Comparison of ENCODE assay signal across 37 cellular contexts in genomic region chr7:107773027-107773426, GRCh38. TPM values are rescaled to one million over a fixed set of nuclear protein-coding genes. Genes with fewer than 3 reads are reported as not detected.
"Had no signal": no experiment of that assay in that cellular context is flagged by ENCODE, and none has a peak within 500 bp of the region (broad histone marks: within the 10 kb centered on the region; RNA-seq: fewer than 3 reads in every experiment).

No MANE protein-coding gene starts in this region.

- ATAC-seq: activated CD8-positive, alpha-beta memory T cell treated with anti-CD3 and anti-CD28 coated beads, Interleukin-2, amount 10 ng/mL, durations not matched to agents 7 days and 5 days; Panc1 had no signal

- H3K27me3 Mint-ChIP-seq: activated B cell treated with CpG ODN at 0.5 μM for 24 hours; activated CD4-positive, alpha-beta memory T cell treated with anti-CD3 and anti-CD28 coated beads, Interleukin-2, amount 10 ng/mL, durations not matched to agents 7 days and 5 days; activated CD8-positive, alpha-beta memory T cell treated with anti-CD3 and anti-CD28 coated beads, Interleukin-2, amount 10 ng/mL, durations not matched to agents 7 days and 5 days; activated naive CD8-positive, alpha-beta T cell treated with anti-CD3 and anti-CD28 coated beads, Interleukin-2, amount 10 ng/mL, durations not matched to agents 7 days and 5 days; central memory CD8-positive, alpha-beta T cell had no signal

- DNase-seq: activated B cell treated with CpG ODN at 0.5 μM for 24 hours; activated CD4-positive, alpha-beta memory T cell treated with anti-CD3 and anti-CD28 coated beads, Interleukin-2, amount 10 ng/mL, durations not matched to agents 7 days and 5 days; activated CD4-positive, alpha-beta T cell treated with anti-CD3 and anti-CD28 coated beads for 4 hours; activated CD4-positive, alpha-beta T cell treated with anti-CD3 and anti-CD28 coated beads, Interleukin-2, amount 50 U/mL, for 1 hour; activated CD4-positive, CD25-positive, alpha-beta regulatory T cell treated with anti-CD3 and anti-CD28 coated beads, Interleukin-2, amount 50 U/mL, for 72 hours; activated CD8-positive, alpha-beta memory T cell treated with anti-CD3 and anti-CD28 coated beads for 24 hours; activated CD8-positive, alpha-beta memory T cell treated with anti-CD3 and anti-CD28 coated beads, Interleukin-2, amount 10 ng/mL, durations not matched to agents 7 days and 5 days; activated CD8-positive, alpha-beta memory T cell treated with anti-CD3 and anti-CD28 coated beads, Interleukin-2, amount 50 U/mL, for 48 hours; activated effector memory CD4-positive, alpha-beta T cell treated with Interleukin-2 at 50 U/mL for 16 hours; activated naive CD4-positive, alpha-beta T cell treated with anti-CD3 and anti-CD28 coated beads, Interleukin-2, amount 10 ng/mL, durations not matched to agents 7 days and 5 days; activated naive CD8-positive, alpha-beta T cell treated with anti-CD3 and anti-CD28 coated beads, Interleukin-2, amount 10 ng/mL, durations not matched to agents 7 days and 5 days; activated T-cell treated with anti-CD3 and anti-CD28 coated beads, Interleukin-2, amount 50 U/mL, for 48 hours; amygdala; MM.1S; MV-4-11; NCI-H146; NCI-H187; NCI-H2029 treated with DMSO at 0.1 percent for 48 hours; NCI-H2107; NCI-H226; NCI-H446 treated with DMSO at 0.1 percent for 48 hours; NCI-H524; SHP77; SJCRH30; SW 1271; T-helper 1 cell; T-helper 2 cell; T-helper 9 cell had no signal

- H3K27ac ChIP-seq: ascending aorta, cardiac muscle cell, KMS-11, SJCRH30, VCaP had no signal

- H3K4me1 Mint-ChIP-seq: activated B cell treated with CpG ODN at 0.5 μM for 24 hours; activated naive CD4-positive, alpha-beta T cell treated with anti-CD3 and anti-CD28 coated beads, Interleukin-2, amount 10 ng/mL, durations not matched to agents 7 days and 5 days; activated naive CD8-positive, alpha-beta T cell treated with anti-CD3 and anti-CD28 coated beads, Interleukin-2, amount 10 ng/mL, durations not matched to agents 7 days and 5 days; central memory CD8-positive, alpha-beta T cell had no signal

- H3K4me1 ChIP-seq: ascending aorta, SJCRH30 had no signal

- H3K9me3 ChIP-seq: ascending aorta, SJCRH30 had no signal

- H3K9ac ChIP-seq: KMS-11 had no signal

- H3K27ac Mint-ChIP-seq: activated B cell treated with CpG ODN at 0.5 μM for 24 hours; activated CD4-positive, alpha-beta memory T cell treated with anti-CD3 and anti-CD28 coated beads, Interleukin-2, amount 10 ng/mL, durations not matched to agents 7 days and 5 days; activated CD8-positive, alpha-beta memory T cell treated with anti-CD3 and anti-CD28 coated beads, Interleukin-2, amount 10 ng/mL, durations not matched to agents 7 days and 5 days; activated naive CD4-positive, alpha-beta T cell treated with anti-CD3 and anti-CD28 coated beads, Interleukin-2, amount 10 ng/mL, durations not matched to agents 7 days and 5 days; activated naive CD8-positive, alpha-beta T cell treated with anti-CD3 and anti-CD28 coated beads, Interleukin-2, amount 10 ng/mL, durations not matched to agents 7 days and 5 days had no signal

- H3K27me3 ChIP-seq: ascending aorta, cardiac muscle cell, SJCRH30 had no signal

- H3K9me3 Mint-ChIP-seq: activated B cell treated with CpG ODN at 0.5 μM for 24 hours; activated CD4-positive, alpha-beta memory T cell treated with anti-CD3 and anti-CD28 coated beads, Interleukin-2, amount 10 ng/mL, durations not matched to agents 7 days and 5 days; activated naive CD4-positive, alpha-beta T cell treated with anti-CD3 and anti-CD28 coated beads, Interleukin-2, amount 10 ng/mL, durations not matched to agents 7 days and 5 days; activated naive CD8-positive, alpha-beta T cell treated with anti-CD3 and anti-CD28 coated beads, Interleukin-2, amount 10 ng/mL, durations not matched to agents 7 days and 5 days; central memory CD8-positive, alpha-beta T cell had no signal

- H3K36me3 Mint-ChIP-seq: activated CD8-positive, alpha-beta memory T cell treated with anti-CD3 and anti-CD28 coated beads, Interleukin-2, amount 10 ng/mL, durations not matched to agents 7 days and 5 days; activated naive CD4-positive, alpha-beta T cell treated with anti-CD3 and anti-CD28 coated beads, Interleukin-2, amount 10 ng/mL, durations not matched to agents 7 days and 5 days; activated naive CD8-positive, alpha-beta T cell treated with anti-CD3 and anti-CD28 coated beads, Interleukin-2, amount 10 ng/mL, durations not matched to agents 7 days and 5 days had no signal

- H3K4me3 ChIP-seq: ascending aorta, cardiac muscle cell, SJCRH30 had no signal

- H3K4me3 Mint-ChIP-seq: activated B cell treated with CpG ODN at 0.5 μM for 24 hours; activated CD4-positive, alpha-beta memory T cell treated with anti-CD3 and anti-CD28 coated beads, Interleukin-2, amount 10 ng/mL, durations not matched to agents 7 days and 5 days; activated CD8-positive, alpha-beta memory T cell treated with anti-CD3 and anti-CD28 coated beads, Interleukin-2, amount 10 ng/mL, durations not matched to agents 7 days and 5 days; activated naive CD4-positive, alpha-beta T cell treated with anti-CD3 and anti-CD28 coated beads, Interleukin-2, amount 10 ng/mL, durations not matched to agents 7 days and 5 days; activated naive CD8-positive, alpha-beta T cell treated with anti-CD3 and anti-CD28 coated beads, Interleukin-2, amount 10 ng/mL, durations not matched to agents 7 days and 5 days; central memory CD8-positive, alpha-beta T cell had no signal

- H3K36me3 ChIP-seq: ascending aorta, cardiac muscle cell, SJCRH30 had no signal

- H3K4me2 ChIP-seq: KMS-11 had no signal

RNA-seq across cellular contexts. Expression of gene SLC26A3, which starts 30.0 kb away (rescaled TPM):
- total RNA-seq: activated B cell treated with CpG ODN at 0.5 μM for 24 hours; activated CD4-positive, alpha-beta memory T cell treated with anti-CD3 and anti-CD28 coated beads, Interleukin-2, amount 10 ng/mL, durations not matched to agents 7 days and 5 days; activated CD8-positive, alpha-beta memory T cell treated with anti-CD3 and anti-CD28 coated beads, Interleukin-2, amount 10 ng/mL, durations not matched to agents 7 days and 5 days; activated naive CD8-positive, alpha-beta T cell treated with anti-CD3 and anti-CD28 coated beads, Interleukin-2, amount 10 ng/mL, durations not matched to agents 7 days and 5 days; cardiac muscle cell; chondrocyte; LHCN-M2; RPMI7951; SJCRH30 had no signal
